8 cellular contexts compared by ENCODE assay signal in genomic region chr22:18056161-18056666, GRCh38. TPM values are rescaled to one million over a fixed set of nuclear protein-coding genes. Genes with fewer than 3 reads are reported as not detected.
DNase-seq lines count a peak whose midpoint lies in the region; TF ChIP-seq lines count a peak whose summit lies in the region.

No MANE protein-coding gene starts in this region.

- H3K4me2 ChIP-seq in PC-9: no peak overlapping the region

- H3K4me3 ChIP-seq in lower leg skin (ENCODE audit: low read depth, poor library complexity, severe bottlenecking) (no peak overlapping the region), PC-9 (no peak overlapping the region)

- 23 to 40% methylated on average over 4 of the region's 4 CpGs for WGBS in lower leg skin, 2 donors

- TF ChIP-seq CTCF in lower leg skin (IDR thresholded peaks at IDR 0.05) (no peak), PC-9 (conservative IDR thresholded peaks at IDR 0.05) (no peak)

- no TSS peak for BruUV-seq in PC-9 (replicated peaks; lab: Mats Ljungman, UMichigan)

- peak; percentile 71 for DNase-seq in GM04503 (ENCODE audit: low read depth)
- peak; percentile 70 for DNase-seq in NCI-H2196 (lab: John Stamatoyannopoulos, UW; ENCODE audit: unreplicated experiment)
- DNase-seq in dedifferentiated amniotic fluid mesenchymal stem cell (ENCODE audit: extremely low spot score): peak; percentile 82
- DNase-seq in myocyte (ENCODE audit: low read depth): peak; percentile 76
- no peak for DNase-seq in HPDE6-E6E7 (ENCODE audit: extremely low spot score)
- no peak for DNase-seq in stimulated activated CD4-positive, alpha-beta T cell treated with anti-CD3 and anti-CD28 coated beads, Interleukin-1b, Interleukin-23, amount 100 ng/mL, for 48 hours
- DNase-seq in lower leg skin (ENCODE audit: low spot score in 2 of 2): no peak
- no peak for DNase-seq in PC-9

- no peaks in the 10 kb centered on the region for H3K27me3 ChIP-seq in PC-9 (ENCODE audit: insufficient read depth, low read depth)

- H3F3A ChIP-seq in PC-9 (ENCODE audit: insufficient read depth, low read depth): no peaks in the 10 kb centered on the region

- TF ChIP-seq POLR2A in lower leg skin (IDR thresholded peaks at IDR 0.05): no peak

- H2AFZ ChIP-seq in PC-9: no peak overlapping the region

- POLR2A ChIA-PET in PC-9 (lab: Charles Lee; ENCODE audit: unreplicated experiment): no interaction called here

- H4K20me1 ChIP-seq in PC-9 (ENCODE audit: insufficient read depth): no peaks in the 10 kb centered on the region

- H3K9me2 ChIP-seq in PC-9 (ENCODE audit: insufficient read depth): no peaks in the 10 kb centered on the region

- H3K36me3 ChIP-seq in PC-9 (ENCODE audit: low read depth): no peaks in the 10 kb centered on the region

- H3K27ac ChIP-seq in PC-9: no peak overlapping the region

- peaks cover 16% of the 10 kb centered on the region for H3K4me1 ChIP-seq in PC-9 (replicated peaks; ENCODE audit: insufficient read depth)

- H3K79me2 ChIP-seq in PC-9 (ENCODE audit: low read depth): no peaks in the 10 kb centered on the region

- CTCF ChIA-PET in PC-9 (lab: Charles Lee): no interaction called here

- H3K9me3 ChIP-seq in PC-9 (ENCODE audit: insufficient read depth, low read depth): no peaks in the 10 kb centered on the region

- intact Hi-C loops in lower leg skin (cut with DNase I; ENCODE audit: low total_unique reads) (no loop called here), PC-9 (cut with micrococcal nuclease; ENCODE audit: unreplicated experiment) (no loop called here)

RNA-seq across cellular contexts. Expression of gene PEX26, which starts 21.6 kb away (rescaled TPM):
- total RNA-seq in myocyte: 22.8 and 24.5 TPM in 2 replicates
- polyA plus RNA-seq in myocyte (2012): 30.4 TPM
- total RNA-seq in lower leg skin: 10 to 100 TPM; 23.1 to 31.0 (median 24.8) TPM
- 30.0 and 36.2 TPM in 2 replicates for total RNA-seq in PC-9 (2021)

RNA-seq across cellular contexts. Expression of gene MICAL3, which starts 31.9 kb away (rescaled TPM):
- total RNA-seq in myocyte (23.4 and 27.8 TPM in 2 replicates), lower leg skin (10 to 100 TPM; 24.3 to 29.7 (median 28.2) TPM), PC-9 (2021) (23.8 and 27.4 TPM in 2 replicates)
- 36.9 TPM for polyA plus RNA-seq in myocyte (2012)

RNA-seq across cellular contexts. Expression of gene TUBA8, which starts 54.4 kb away (rescaled TPM):
- total RNA-seq in myocyte (12.6 and 20.9 TPM in 2 replicates), lower leg skin (1 to 10 TPM; 1.5 to 4.7 (median 2.9) TPM), PC-9 (2021) (0.72 TPM in 1 of 2 replicates, not detected in the other)
- polyA plus RNA-seq in myocyte (2012): 36.8 TPM

Comparison
In these comparisons a context has a peak if more than half of its experiments do, and no peak if none do; other contexts are left out.
1. DNase-seq: peak in GM04503 (single experiment), NCI-H2196 (single experiment), dedifferentiated amniotic fluid mesenchymal stem cell (single experiment) and myocyte (single experiment); none in HPDE6-E6E7 (single experiment), stimulated activated CD4-positive, alpha-beta T cell treated with anti-CD3 and anti-CD28 coated beads, Interleukin-1b, Interleukin-23, amount 100 ng/mL, for 48 hours (single experiment), lower leg skin (0 of 2) and PC-9 (0 of 2).